In genomic region chr4:152664067-152664378, GRCh38 we compare ENCODE assay signal across 7 cellular contexts. TPM values are rescaled to one million over a fixed set of nuclear protein-coding genes. Genes with fewer than 3 reads are reported as not detected.
DNase-seq lines count a peak whose midpoint lies in the region; ATAC-seq, FAIRE-seq and TF ChIP-seq lines count a peak whose summit lies in the region.
"Not testable (repeated sequence)": the region's sequence is repeated elsewhere in the genome, so short reads cannot be mapped to it uniquely, and the experiment has no call there.

No MANE protein-coding gene starts in this region.

- not testable (repeated sequence) for H3K27ac ChIP-seq in CD8-positive, alpha-beta T cell (ENCODE audit: low read depth, low read length); OCI-LY3 (ENCODE audit: low read length)
- H3K27ac ChIP-seq in HL-60 (replicated peaks) = peak overlapping the region; percentile 67
- peak overlapping the region; percentile 79 for H3K27ac ChIP-seq in GM12878 (ENCODE audit: control insufficient read depth, insufficient read depth)
- peak overlapping the region; percentile 28 for H3K27ac ChIP-seq in lower lobe of right lung

- not testable (repeated sequence) for ATAC-seq in CD8-positive, alpha-beta T cell; activated B cell treated with CpG ODN at 0.5 μM for 24 hours (ENCODE audit: low read depth); GM12878; lower lobe of right lung; stimulated activated effector memory CD8-positive, alpha-beta T cell treated with anti-CD3 and anti-CD28 coated beads, Interleukin-12 subunit alpha, Interleukin-12 subunit beta, amount 100 ng/mL, for 72 hours

- peaks cover 34% of the 10 kb centered on the region for H3K36me3 Mint-ChIP-seq in CD8-positive, alpha-beta T cell
- peaks cover 21% of the 10 kb centered on the region for H3K36me3 Mint-ChIP-seq in activated B cell treated with CpG ODN at 0.5 μM for 24 hours (ENCODE audit: low read depth)
- not testable (repeated sequence) for H3K36me3 Mint-ChIP-seq in stimulated activated effector memory CD8-positive, alpha-beta T cell treated with anti-CD3 and anti-CD28 coated beads, Interleukin-12 subunit alpha, Interleukin-12 subunit beta, amount 100 ng/mL, for 72 hours

- not testable (repeated sequence) for DNase-seq in CD8-positive, alpha-beta T cell; HL-60 (ENCODE audit: low read depth in 1 of 2, low spot score in 1 of 2); activated B cell treated with CpG ODN at 0.5 μM for 24 hours; GM12878 (ENCODE audit: low read depth, low spot score); lower lobe of right lung; stimulated activated effector memory CD8-positive, alpha-beta T cell treated with anti-CD3 and anti-CD28 coated beads, Interleukin-12 subunit alpha, Interleukin-12 subunit beta, amount 100 ng/mL, for 72 hours (ENCODE audit: low spot score in 2 of 2)

- not testable (repeated sequence) for TF ChIP-seq RAD21 in GM12878 (IDR thresholded peaks at IDR 0.05; ENCODE audit: insufficient read depth, low read depth, low read length)

- BruUV-seq in GM12878 (replicated peaks; lab: Mats Ljungman, UMichigan) = not testable (repeated sequence)

- in situ Hi-C loops in GM12878 (cut with MboI) = not testable (repeated sequence)

- WGBS in GM12878 (ENCODE audit: insufficient coverage, insufficient replicate concordance, low lambda C conversion rate, missing lambda C conversion rate) = 33% methylated on average over 3 of the region's 5 CpGs

- SMC1A ChIA-PET in GM12878 (lab: Charles Lee; ENCODE audit: uncharacterized antibody, unreplicated experiment) = interaction anchor here (0.6 to 6.7 kb wide), 15 partner anchors 9 to 208 kb away, joined by 3 to 134 read pairs (median 7); partner anchors contain the start of gene TMEM154

- H3K27ac Mint-ChIP-seq in CD8-positive, alpha-beta T cell = peak overlapping the region; percentile 21
- peak overlapping the region; percentile 93 for H3K27ac Mint-ChIP-seq in activated B cell treated with CpG ODN at 0.5 μM for 24 hours
- peak overlapping the region; percentile 72 for H3K27ac Mint-ChIP-seq in stimulated activated effector memory CD8-positive, alpha-beta T cell treated with anti-CD3 and anti-CD28 coated beads, Interleukin-12 subunit alpha, Interleukin-12 subunit beta, amount 100 ng/mL, for 72 hours

- not testable (repeated sequence) for H3K9me3 Mint-ChIP-seq in CD8-positive, alpha-beta T cell; activated B cell treated with CpG ODN at 0.5 μM for 24 hours; stimulated activated effector memory CD8-positive, alpha-beta T cell treated with anti-CD3 and anti-CD28 coated beads, Interleukin-12 subunit alpha, Interleukin-12 subunit beta, amount 100 ng/mL, for 72 hours

- not testable (repeated sequence) for FAIRE-seq in GM12878 (lab: Jason Lieb, UNC)

- not testable (repeated sequence) for H3K9ac ChIP-seq in OCI-LY3 (ENCODE audit: low read length)
- peak overlapping the region; percentile 49 for H3K9ac ChIP-seq in GM12878 (ENCODE audit: control insufficient read depth, insufficient read depth, low read length)

- not testable (repeated sequence) for H2AFZ ChIP-seq in OCI-LY3 (ENCODE audit: low read depth, low read length)
- H2AFZ ChIP-seq in GM12878 (ENCODE audit: control insufficient read depth, low read depth, low read length) = peak overlapping the region; percentile 44; the same call in 1 of the 2 replicates

- H3K27me3 ChIP-seq in CD8-positive, alpha-beta T cell (ENCODE audit: insufficient read depth, low read length); HL-60 (ENCODE audit: insufficient read depth, poor library complexity, severe bottlenecking); OCI-LY3 (ENCODE audit: low read depth, low read length); GM12878 (replicated peaks in 1 of 2; ENCODE audit: control insufficient read depth in 2 of 2, insufficient read depth in 2 of 2, low read length in 1 of 2); lower lobe of right lung (ENCODE audit: low read depth): not testable (repeated sequence)

- not testable (repeated sequence) for TF ChIP-seq POLR2A in GM12878 (IDR thresholded peaks at IDR 0.05; ENCODE audit: low read depth, low read length)

- not testable (repeated sequence) for H3K36me3 ChIP-seq in CD8-positive, alpha-beta T cell (ENCODE audit: insufficient read depth, low read length); OCI-LY3 (replicated peaks; ENCODE audit: low read depth, low read length); GM12878 (ENCODE audit: control insufficient read depth in 2 of 2, insufficient read depth in 2 of 2, low read length in 1 of 2); lower lobe of right lung

- POLR2A ChIA-PET in CD8-positive, alpha-beta T cell (lab: Charles Lee) = not testable (repeated sequence)
- POLR2A ChIA-PET in activated B cell treated with CpG ODN at 0.5 μM for 24 hours (lab: Charles Lee) = interaction anchor here (1.0 to 6.7 kb wide), 9 partner anchors 13 to 162 kb away, joined by 3 to 152 read pairs (median 6); partner anchors contain the start of genes FBXW7 and TMEM154
- POLR2A ChIA-PET in GM12878 (lab: Charles Lee) = interaction anchor here (0.6 to 5.0 kb wide), 8 partner anchors 9 to 131 kb away, joined by 3 to 57 read pairs (median 6); partner anchors contain the start of gene TMEM154

- H3K4me3 ChIP-seq in CD8-positive, alpha-beta T cell (ENCODE audit: low read depth, low read length); OCI-LY3 (ENCODE audit: low read length); lower lobe of right lung: not testable (repeated sequence)
- H3K4me3 ChIP-seq in HL-60 (replicated peaks; ENCODE audit: insufficient read depth, low read length) (peak overlapping the region; percentile 25; the same call in 1 of the 2 replicates), GM12878 (peak overlapping the region; percentile 51; the same call in 1 of the 2 replicates)

- H4K20me1 ChIP-seq in OCI-LY3 (ENCODE audit: insufficient read depth, low read length); GM12878 (ENCODE audit: control insufficient read depth, insufficient read depth): not testable (repeated sequence)

- TF ChIP-seq EP300 in GM12878 (IDR thresholded peaks at IDR 0.05; ENCODE audit: borderline replicate concordance in 1 of 2, control insufficient read depth in 1 of 2, low read depth in 2 of 2, low read length in 2 of 2) = not testable (repeated sequence)

- not testable (repeated sequence) for H3K9me3 ChIP-seq in CD8-positive, alpha-beta T cell (ENCODE audit: low read length); OCI-LY3 (ENCODE audit: insufficient read depth, low read length); GM12878 (replicated peaks; ENCODE audit: control insufficient read depth, insufficient read depth, low read length); lower lobe of right lung

- not testable (repeated sequence) for H3K27me3 Mint-ChIP-seq in CD8-positive, alpha-beta T cell (ENCODE audit: low read depth); activated B cell treated with CpG ODN at 0.5 μM for 24 hours

- intact Hi-C loops in CD8-positive, alpha-beta T cell (cut with DNase I, micrococcal nuclease); activated B cell treated with CpG ODN at 0.5 μM for 24 hours (cut with micrococcal nuclease); GM12878 (cut with micrococcal nuclease; ENCODE audit: unreplicated experiment); lower lobe of right lung (cut with DNase I): not testable (repeated sequence)

- not testable (repeated sequence) for H3K4me3 Mint-ChIP-seq in CD8-positive, alpha-beta T cell; stimulated activated effector memory CD8-positive, alpha-beta T cell treated with anti-CD3 and anti-CD28 coated beads, Interleukin-12 subunit alpha, Interleukin-12 subunit beta, amount 100 ng/mL, for 72 hours
- peak overlapping the region; percentile 77 for H3K4me3 Mint-ChIP-seq in activated B cell treated with CpG ODN at 0.5 μM for 24 hours

- not testable (repeated sequence) for TF ChIP-seq CTCF in CD8-positive, alpha-beta T cell (IDR thresholded peaks at IDR 0.05); HL-60 (IDR thresholded peaks at IDR 0.05; ENCODE audit: insufficient read depth, low read length); OCI-LY3 (IDR thresholded peaks at IDR 0.05; ENCODE audit: low read depth, low read length); activated B cell treated with CpG ODN at 0.5 μM for 24 hours (IDR thresholded peaks at IDR 0.05); GM12878 (IDR thresholded peaks at IDR 0.05 in 2 of 3, conservative IDR thresholded peaks at IDR 0.05 in 1 of 3; ENCODE audit: control insufficient read depth in 2 of 3, extremely low read depth in 1 of 3, insufficient read depth in 1 of 3, low read depth in 3 of 3, low read length in 3 of 3); lower lobe of right lung (IDR thresholded peaks at IDR 0.05)

- RAD21 ChIA-PET in GM12878 (lab: Charles Lee; ENCODE audit: unreplicated experiment) = interaction anchor here (1.0 to 6.7 kb wide), 8 partner anchors 13 to 162 kb away, joined by 3 to 85 read pairs (median 11); partner anchors contain the start of gene TMEM154

- H3K4me2 ChIP-seq in OCI-LY3 (ENCODE audit: low read length) (peak overlapping the region; percentile 52; the same call in 1 of the 2 replicates), GM12878 (ENCODE audit: control insufficient read depth, insufficient read depth) (peak overlapping the region; percentile 93)

- H3K79me2 ChIP-seq in OCI-LY3 (ENCODE audit: low read length); GM12878 (ENCODE audit: control insufficient read depth, insufficient read depth, low read length): not testable (repeated sequence)

- H3K4me1 ChIP-seq in CD8-positive, alpha-beta T cell (ENCODE audit: insufficient read depth, low read length) = not testable (repeated sequence)
- H3K4me1 ChIP-seq in OCI-LY3 (ENCODE audit: low read length) (peaks cover 52% of the 10 kb centered on the region), GM12878 (ENCODE audit: control insufficient read depth, insufficient read depth, low read length) (peaks cover 66% of the 10 kb centered on the region), lower lobe of right lung (peaks cover 10% of the 10 kb centered on the region)

- CTCF ChIA-PET in CD8-positive, alpha-beta T cell (lab: Charles Lee) = not testable (repeated sequence)
- CTCF ChIA-PET in activated B cell treated with CpG ODN at 0.5 μM for 24 hours (lab: Charles Lee) (interaction anchor here (1.1 to 3.1 kb wide), 4 partner anchors 12 to 71 kb away, joined by 3 to 19 read pairs (median 5); no protein-coding TSS in a partner anchor), GM12878 (lab: Yijun Ruan, JAX) (interaction anchor here (1.0 to 5.0 kb wide), 7 partner anchors 11 to 255 kb away, joined by 3 to 65 read pairs (median 7); partner anchors contain the start of gene TMEM154)

- peaks cover 35% of the 10 kb centered on the region for H3K4me1 Mint-ChIP-seq in CD8-positive, alpha-beta T cell (ENCODE audit: low read depth)
- H3K4me1 Mint-ChIP-seq in activated B cell treated with CpG ODN at 0.5 μM for 24 hours = peaks cover 97% of the 10 kb centered on the region
- H3K4me1 Mint-ChIP-seq in stimulated activated effector memory CD8-positive, alpha-beta T cell treated with anti-CD3 and anti-CD28 coated beads, Interleukin-12 subunit alpha, Interleukin-12 subunit beta, amount 100 ng/mL, for 72 hours = peaks cover 46% of the 10 kb centered on the region

RNA-seq across cellular contexts. Expression of gene TMEM154, which starts 15.8 kb away (rescaled TPM):
- total RNA-seq in CD8-positive, alpha-beta T cell = 10 to 100 TPM in 1 of 2 experiments, 1 to 10 TPM in 1; 10.0 TPM
- total RNA-seq in activated B cell treated with CpG ODN at 0.5 μM for 24 hours = 47.5 and 59.9 TPM in 2 replicates
- total RNA-seq in GM12878 (2013; cell fraction: nucleolus; rRNA removed) = 30.9 and 31.7 TPM in 2 replicates
- 18.8 and 23.4 TPM in 2 replicates for total RNA-seq in GM12878 (2014; rRNA removed)
- 22.7 and 23.7 TPM in 2 replicates for total RNA-seq in GM12878 (2014; rRNA removed; fragmentation: Illumina TruSeq; extraction: Trizol)
- total RNA-seq in GM12878 (2021) = 41.4 and 42.3 TPM in 2 replicates
- polyA plus RNA-seq in GM12878 (2011; ENCODE audit: low read depth) = 4.3 TPM
- polyA plus RNA-seq in GM12878 (2011; rRNA removed) = 5.1 and 8.5 TPM in 2 replicates
- 2.9 and 3.0 TPM in 2 replicates for polyA plus RNA-seq in GM12878 (2011; cell fraction: cytosol; rRNA removed)
- polyA plus RNA-seq in GM12878 (2011; cell fraction: nucleus; rRNA removed) = 2.9 and 3.5 TPM in 2 replicates
- 8.9 and 12.0 TPM in 2 replicates for polyA plus RNA-seq in GM12878 (2012)
- polyA plus RNA-seq in GM12878 (2014; fragmentation: Illumina TruSeq; extraction: Trizol) = 17.5 and 36.2 TPM in 2 replicates
- 10 to 100 TPM in 1 of 2 experiments, 1 to 10 TPM in 1; 9.3 to 17.6 TPM for polyA plus RNA-seq in GM12878 (2014; fragmentation: Nextera tagmentation; extraction: Ambion mirVana)
- 14.5 and 16.2 TPM in 2 replicates for polyA plus RNA-seq in GM12878 (2014; rRNA removed)
- polyA plus RNA-seq in GM12878 (2016; fragmentation: Nextera tagmentation; extraction: Ambion mirVana) = 10 to 100 TPM; 26.5 to 32.3 TPM
- polyA minus RNA-seq in GM12878 (2011; rRNA and poly(A)+ RNA removed) = 8.7 and 11.3 TPM in 2 replicates
- polyA minus RNA-seq in GM12878 (2011; cell fraction: cytosol; rRNA and poly(A)+ RNA removed) = 2.1 and 2.4 TPM in 2 replicates
- 4.4 and 6.9 TPM in 2 replicates for polyA minus RNA-seq in GM12878 (2011; cell fraction: nucleus; rRNA and poly(A)+ RNA removed)
- 19.6 TPM for total RNA-seq in lower lobe of right lung

Comparison
In these comparisons a context has a peak if more than half of its experiments do, and no peak if none do; other contexts are left out.
1. H3K27ac Mint-ChIP-seq: peak in every context shown above with its lines; median percentile 93 in activated B cell treated with CpG ODN at 0.5 μM for 24 hours; 72 in stimulated activated effector memory CD8-positive, alpha-beta T cell treated with anti-CD3 and anti-CD28 coated beads, Interleukin-12 subunit alpha, Interleukin-12 subunit beta, amount 100 ng/mL, for 72 hours; 21 in CD8-positive, alpha-beta T cell.